8 cellular contexts compared by ENCODE assay signal in genomic region chrX:119468186-119468929, GRCh38. TPM values are rescaled to one million over a fixed set of nuclear protein-coding genes. Genes with fewer than 3 reads are reported as not detected.
DNase-seq lines count a peak whose midpoint lies in the region; ATAC-seq and TF ChIP-seq lines count a peak whose summit lies in the region.

Gene SLC25A5, plus strand, starts transcription at chrX:119468444. Its CDS starts 72 bp downstream, at chrX:119468516.

- peak; percentile 88 for ATAC-seq in GM21381 (IDR thresholded peaks at IDR 0.05; ENCODE audit: unreplicated experiment)

- no peaks in the 10 kb centered on the region for H4K20me1 ChIP-seq in OCI-LY1 (ENCODE audit: insufficient read depth, low read length)

- no peaks in the 10 kb centered on the region for H3K9me2 ChIP-seq in OCI-LY1 (ENCODE audit: low read depth, low read length)

- DNase-seq in Caki2 (ENCODE audit: low read depth) (peak; percentile 86), HUDEP-2 (lab: John Stamatoyannopoulos, UW; ENCODE audit: unreplicated experiment in 76 of 76) (peak in 74 of 76 experiments; percentile 2 to 84 (median 69)), activated T-cell treated with anti-CD3 and anti-CD28 coated beads for 24 hours (ENCODE audit: low read depth) (peak; percentile 72), epithelial cell of esophagus (ENCODE audit: low read depth) (peak; percentile 84), mucosa of gallbladder (ENCODE audit: low spot score) (peak; percentile 80)
- peak; percentile 53 to 60 for DNase-seq in stimulated activated CD8-positive, alpha-beta memory T cell treated with anti-CD3 and anti-CD28 coated beads, Interleukin-4, amount 100 ng/mL, for 4 hours (ENCODE audit: low read depth in 2 of 2, low spot score in 1 of 2)

- peak within 1 kb of the TSS; percentile 73 for H3K27ac ChIP-seq in OCI-LY1 (ENCODE audit: low read depth, low read length, poor library complexity, severe bottlenecking)

- H3K9me3 ChIP-seq in OCI-LY1 (ENCODE audit: low read length) = no peaks in the 10 kb centered on the region

- H3F3A ChIP-seq in OCI-LY1 (ENCODE audit: insufficient read depth, low read length) = no peaks in the 10 kb centered on the region

- H3K79me2 ChIP-seq in OCI-LY1 (ENCODE audit: insufficient read depth, low read length) = no peaks in the 10 kb centered on the region

- in situ Hi-C loops in Caki2 (cut with HindIII; ENCODE audit: low pct_unique_long_range_greater_than_20kb, low sequenced_read_pairs) = no loop called here

- peaks cover 13% of the 10 kb centered on the region for H3K4me1 ChIP-seq in OCI-LY1 (ENCODE audit: insufficient read depth, low read length, severe bottlenecking)

- H3K36me3 ChIP-seq in OCI-LY1 (ENCODE audit: insufficient read depth, low read length) = peaks cover 25% of the 10 kb centered on the region

- peak within 1 kb of the TSS; percentile 83 for H3K4me3 ChIP-seq in OCI-LY1 (ENCODE audit: low read depth, low read length, poor library complexity, severe bottlenecking)
- peak within 1 kb of the TSS; percentile 79 for H3K4me3 ChIP-seq in epithelial cell of esophagus (ENCODE audit: low read length)

- no peaks in the 10 kb centered on the region for H3K27me3 ChIP-seq in OCI-LY1 (ENCODE audit: insufficient read depth, low read length)

- H3K4me2 ChIP-seq in OCI-LY1 (ENCODE audit: low read length) = peak within 1 kb of the TSS; percentile 91

- H3K9ac ChIP-seq in OCI-LY1 (ENCODE audit: low read length) = peak within 1 kb of the TSS; percentile 81

- no peak for TF ChIP-seq CTCF in OCI-LY1 (IDR thresholded peaks at IDR 0.05; ENCODE audit: low read length)
- no peak for TF ChIP-seq CTCF in epithelial cell of esophagus (IDR thresholded peaks at IDR 0.05; ENCODE audit: insufficient read depth, low read depth, low read length, missing control alignments)

- no peak within 1 kb of the TSS for H2AFZ ChIP-seq in OCI-LY1 (ENCODE audit: low read length)

RNA-seq across cellular contexts. Expression of gene SLC25A5, which starts in this region (rescaled TPM):
- 37.5 and 59.0 TPM in 2 replicates for total RNA-seq in Caki2 (2014; rRNA removed; shearing (Covaris generic); ENCODE audit: low replicate concordance)
- 257 TPM for total RNA-seq in mucosa of gallbladder

Comparison
In these comparisons a context has a peak if more than half of its experiments do, and no peak if none do; other contexts are left out.
1. Peak in every context shown above with its lines: DNase-seq, ATAC-seq, H3K4me3 ChIP-seq and H3K27ac ChIP-seq.